30 cellular contexts compared by ENCODE assay signal in the genomic region with DNA sequence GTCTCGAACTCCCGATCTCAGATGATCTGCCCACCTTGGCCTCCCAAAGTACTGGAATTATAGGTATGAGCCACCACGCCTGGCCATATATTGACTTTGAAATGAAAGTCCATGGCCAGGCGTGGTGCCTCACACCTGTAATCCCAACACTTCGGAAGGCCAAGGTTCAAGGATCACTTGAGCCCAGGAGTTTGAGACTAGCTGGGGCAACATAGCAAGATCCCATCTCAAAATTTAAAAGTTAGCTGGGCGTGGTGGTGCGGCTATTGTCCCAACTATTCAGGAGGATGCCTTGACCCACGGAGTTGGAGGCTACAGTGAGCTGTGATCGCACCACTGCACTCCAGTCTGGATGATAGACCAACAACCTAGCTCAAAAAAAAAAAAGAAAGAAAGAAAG. TPM values are rescaled to one million over a fixed set of nuclear protein-coding genes. Genes with fewer than 3 reads are reported as not detected.
A peak's percentile ranks its signal among the peaks of the same experiment; 100 is the strongest.
DNase-seq lines count a peak whose midpoint lies in the region; ATAC-seq, FAIRE-seq and TF ChIP-seq lines count a peak whose summit lies in the region.
"Had no signal": no experiment of that assay in that cellular context is flagged by ENCODE, and none has a peak within 500 bp of the region (broad histone marks: within the 10 kb centered on the region; RNA-seq: fewer than 3 reads in every experiment).

No MANE protein-coding gene starts in this region.

- H3K9ac ChIP-seq in HepG2 (ENCODE audit: insufficient read depth, low read depth, low read length) (no peak overlapping the region), K562 (ENCODE audit: insufficient read depth in 1 of 2, low read depth in 2 of 2, low read length in 2 of 2) (no peak overlapping the region)
- H3K9ac ChIP-seq: BLaER1 treated with 17β-estradiol and CSF1 and Interleukin-3, amounts not matched to agents 10 nM and 100 nM had no signal

- H3K4me3 ChIP-seq in HepG2 (replicated peaks in 1 of 3; ENCODE audit: insufficient read depth in 1 of 3, low read depth in 2 of 3, low read length in 3 of 3) (no peak overlapping the region), right lobe of liver (no peak overlapping the region), K562 (no peak overlapping the region), thoracic aorta (no peak overlapping the region)
- H3K4me3 ChIP-seq: BLaER1 treated with 17β-estradiol and CSF1 and Interleukin-3, amounts not matched to agents 10 nM and 100 nM; GM12878 had no signal

- POLR2A ChIA-PET in HepG2 (lab: Yijun Ruan, JAX), result no interaction called here
- POLR2A ChIA-PET in K562 (lab: Yijun Ruan, JAX), result no interaction called here

- FAIRE-seq in HepG2 (lab: Jason Lieb, UNC) (no peak), K562 (lab: Jason Lieb, UNC) (peak; percentile 6)
- FAIRE-seq: A204.1, D721Med, GM12878, GM12892, GM18507, GM19239 had no signal

- TF ChIP-seq EP300 in HepG2 (IDR thresholded peaks at IDR 0.05; ENCODE audit: low read depth in 2 of 2, low read length in 2 of 2) (no peak), HepG2 (CRISPR knock-in tag; IDR thresholded peaks at IDR 0.05; ENCODE audit: borderline replicate concordance) (no peak), K562 (IDR thresholded peaks at IDR 0.05; ENCODE audit: low read length) (no peak)

- in situ Hi-C loops in HepG2 (cut with HindIII; ENCODE audit: extremely low pct_ligation_motif_present, low pct_unique_long_range_greater_than_20kb) (no loop called here), K562 (cut with MboI) (no loop called here)

- BruUV-seq in HepG2 (replicated peaks; lab: Mats Ljungman, UMichigan), result no TSS peak
- BruUV-seq in K562 (replicated peaks; lab: Mats Ljungman, UMichigan), result no TSS peak

- DNase-seq in HepG2 (ENCODE audit: low spot score) (no peak), right lobe of liver (no peak), K562 (ENCODE audit: extremely low read depth in 1 of 4, low spot score in 3 of 4) (no peak), thoracic aorta (ENCODE audit: low spot score) (no peak), 8988T (no peak), AG08396 (ENCODE audit: low spot score) (no peak), GM19238 (ENCODE audit: insufficient read length, low spot score) (no peak)
- DNase-seq: ACHN; AML-193; Caco-2; Calu3; CD4-positive, alpha-beta T cell; CD8-positive, alpha-beta T cell; DMS79; DND-41; GDM1 had no signal

- 56% methylated on average over 9 of the region's 9 CpGs for WGBS in HepG2 (ENCODE audit: low lambda C conversion rate)
- WGBS in right lobe of liver (ENCODE audit: insufficient coverage, low coverage, low lambda C conversion rate, missing lambda C conversion rate), result 89% methylated on average over 7 of the region's 9 CpGs
- WGBS in K562 (ENCODE audit: insufficient coverage, low coverage, missing lambda C conversion rate), result 38% methylated on average over 9 of the region's 9 CpGs

- CTCF ChIA-PET in HepG2 (lab: Yijun Ruan, JAX; ENCODE audit: low intra/inter-chr PET ratio, low total read pairs), result no interaction called here
- CTCF ChIA-PET in K562 (lab: Yijun Ruan, JAX; ENCODE audit: low intra/inter-chr PET ratio), result no interaction called here

- no peak overlapping the region for H3K4me2 ChIP-seq in HepG2 (ENCODE audit: low read depth, low read length)
- no peak overlapping the region for H3K4me2 ChIP-seq in K562 (ENCODE audit: insufficient read depth, low read length)
- H3K4me2 ChIP-seq: BLaER1 treated with 17β-estradiol and CSF1 and Interleukin-3, amounts not matched to agents 10 nM and 100 nM had no signal

- H4K20me1 ChIP-seq in HepG2 (ENCODE audit: insufficient read depth, low read length), result no peaks in the 10 kb centered on the region
- no peaks in the 10 kb centered on the region for H4K20me1 ChIP-seq in K562 (replicated peaks; ENCODE audit: control insufficient read depth, insufficient read depth, low read length)
- H4K20me1 ChIP-seq: BLaER1 treated with 17β-estradiol and CSF1 and Interleukin-3, amounts not matched to agents 10 nM and 100 nM had no signal

- no peaks in the 10 kb centered on the region for H3K9me3 ChIP-seq in HepG2 (ENCODE audit: low read length)
- H3K9me3 ChIP-seq in right lobe of liver, result no peaks in the 10 kb centered on the region
- no peaks in the 10 kb centered on the region for H3K9me3 ChIP-seq in K562 (replicated peaks; ENCODE audit: control insufficient read depth, insufficient read depth, low read depth, low read length)
- no peaks in the 10 kb centered on the region for H3K9me3 ChIP-seq in thoracic aorta
- H3K9me3 ChIP-seq: BLaER1 treated with 17β-estradiol and CSF1 and Interleukin-3, amounts not matched to agents 10 nM and 100 nM; Caco-2 had no signal

- H3K36me3 ChIP-seq in HepG2 (replicated peaks in 1 of 2; ENCODE audit: control insufficient read depth in 1 of 2, insufficient read depth in 2 of 2, low read length in 2 of 2) (no peaks in the 10 kb centered on the region), right lobe of liver (no peaks in the 10 kb centered on the region), K562 (ENCODE audit: control insufficient read depth, insufficient read depth, low read length) (no peaks in the 10 kb centered on the region), thoracic aorta (no peaks in the 10 kb centered on the region)
- H3K36me3 ChIP-seq: BLaER1 treated with 17β-estradiol and CSF1 and Interleukin-3, amounts not matched to agents 10 nM and 100 nM had no signal

- H3K9me1 ChIP-seq in K562 (ENCODE audit: control insufficient read depth, insufficient read depth, low read length), result no peaks in the 10 kb centered on the region

- ATAC-seq in HepG2 (no peak), right lobe of liver (no peak), K562 (no peak), thoracic aorta (ENCODE audit: insufficient number of reproducible peaks, low FRiP score, low read depth) (no peak)
- ATAC-seq: CD8-positive, alpha-beta T cell; GM12878 had no signal

- H2AFZ ChIP-seq in HepG2 (ENCODE audit: low read length), result no peak overlapping the region
- no peak overlapping the region for H2AFZ ChIP-seq in K562 (ENCODE audit: low read depth, low read length)

- no peaks in the 10 kb centered on the region for H3K4me1 ChIP-seq in HepG2 (ENCODE audit: insufficient read depth, low read length)
- no peaks in the 10 kb centered on the region for H3K4me1 ChIP-seq in right lobe of liver
- H3K4me1 ChIP-seq in K562 (replicated peaks in 1 of 2; ENCODE audit: control insufficient read depth in 2 of 2, insufficient read depth in 2 of 2, low read length in 2 of 2), result no peaks in the 10 kb centered on the region; a peak in 1 of 5 replicates
- H3K4me1 ChIP-seq in thoracic aorta (ENCODE audit: control insufficient read depth in 1 of 2, low read depth in 2 of 2), result peaks cover 3 to 18% of the 10 kb centered on the region in 2 donors
- H3K4me1 ChIP-seq: Caco-2 had no signal

- TF ChIP-seq RAD21 in HepG2 (CRISPR knock-in tag; IDR thresholded peaks at IDR 0.05), result no peak
- no peak for TF ChIP-seq RAD21 in K562 (CRISPR knock-in tag; conservative IDR thresholded peaks at IDR 0.05 in 1 of 2, IDR thresholded peaks at IDR 0.05 in 1 of 2)

- TF ChIP-seq CTCF in HepG2 (CRISPR knock-in tag; IDR thresholded peaks at IDR 0.05) (no peak), right lobe of liver (IDR thresholded peaks at IDR 0.05) (no peak), K562 (IDR thresholded peaks at IDR 0.05 in 2 of 3, conservative IDR thresholded peaks at IDR 0.05 in 1 of 3; ENCODE audit: insufficient read depth in 2 of 3, low read depth in 1 of 3, low read length in 3 of 3) (no peak), thoracic aorta (IDR thresholded peaks at IDR 0.05) (no peak)

- H3K79me2 ChIP-seq in HepG2 (ENCODE audit: insufficient read depth, low read length), result no peaks in the 10 kb centered on the region
- H3K79me2 ChIP-seq in K562 (ENCODE audit: control insufficient read depth, insufficient read depth, low read length), result no peaks in the 10 kb centered on the region

- intact Hi-C loops in HepG2 (cut with micrococcal nuclease; ENCODE audit: unreplicated experiment), result no loop called here
- intact Hi-C loops in right lobe of liver (cut with DNase I), result no loop called here
- intact Hi-C loops in K562 (cut with micrococcal nuclease), result no loop called here

- H3K27ac ChIP-seq in HepG2 (ENCODE audit: extremely low read length, insufficient read depth, low read length) (no peak overlapping the region), right lobe of liver (no peak overlapping the region), K562 (ENCODE audit: extremely low read depth, low read depth, low read length) (no peak overlapping the region), thoracic aorta (peak overlapping the region; percentile 41 to 82)
- H3K27ac ChIP-seq: 22Rv1; BLaER1 treated with 17β-estradiol and CSF1 and Interleukin-3, amounts not matched to agents 10 nM and 100 nM; C4-2B had no signal

- TF ChIP-seq POLR2A in HepG2 (IDR thresholded peaks at IDR 0.05; ENCODE audit: insufficient read depth in 1 of 2, low read depth in 2 of 2, low read length in 2 of 2), result no peak
- no peak for TF ChIP-seq POLR2A in right lobe of liver (IDR thresholded peaks at IDR 0.05)
- TF ChIP-seq POLR2A in K562 (conservative IDR thresholded peaks at IDR 0.05), result no peak

- H3K27me3 ChIP-seq in HepG2 (ENCODE audit: control insufficient read depth in 1 of 2, insufficient read depth in 2 of 2, low read length in 2 of 2) (no peaks in the 10 kb centered on the region), right lobe of liver (no peaks in the 10 kb centered on the region), K562 (ENCODE audit: control insufficient read depth in 2 of 2, insufficient read depth in 2 of 2, low read length in 2 of 2) (no peaks in the 10 kb centered on the region; a peak in 1 of 5 replicates), thoracic aorta (replicated peaks; ENCODE audit: insufficient read depth) (no peaks in the 10 kb centered on the region)
- H3K27me3 ChIP-seq: BLaER1 treated with 17β-estradiol and CSF1 and Interleukin-3, amounts not matched to agents 10 nM and 100 nM had no signal

RNA-seq across cellular contexts. Expression of a gene that starts 6.0 kb away (rescaled TPM):
- total RNA-seq in HepG2 (2016; rRNA removed; fragmentation: Illumina TruSeq; extraction: Trizol), result 66.7 and 74.3 TPM in 2 replicates
- total RNA-seq in HepG2 (2016; cell fraction: cytosol; rRNA removed; fragmentation: Illumina TruSeq; extraction: Trizol; ENCODE audit: low read depth), result 42.1 and 45.3 TPM in 2 replicates
- 64.1 and 73.6 TPM in 2 replicates for total RNA-seq in HepG2 (2016; cell fraction: insoluble cytoplasmic fraction; rRNA removed; fragmentation: Illumina TruSeq; extraction: Trizol)
- total RNA-seq in HepG2 (2016; cell fraction: membrane; rRNA removed; fragmentation: Illumina TruSeq; extraction: Trizol), result 56.0 and 59.1 TPM in 2 replicates
- 31.5 and 34.1 TPM in 2 replicates for total RNA-seq in HepG2 (2016; cell fraction: nucleus; rRNA removed; fragmentation: Illumina TruSeq; extraction: Trizol)
- 17.4 and 19.1 TPM in 2 replicates for polyA plus RNA-seq in HepG2 (2011; rRNA removed)
- 9.8 and 15.1 TPM in 2 replicates for polyA plus RNA-seq in HepG2 (2011; cell fraction: cytosol; rRNA removed)
- 8.6 and 10.9 TPM in 2 replicates for polyA plus RNA-seq in HepG2 (2011; cell fraction: nucleus; rRNA removed)
- polyA plus RNA-seq in HepG2 (2012), result 25.2 and 26.6 TPM in 2 replicates
- polyA plus RNA-seq in HepG2 (2016; cell fraction: cytosol; fragmentation: Illumina TruSeq; extraction: Trizol; ENCODE audit: low read depth), result 25.2 and 27.9 TPM in 2 replicates
- 74.2 and 75.3 TPM in 2 replicates for polyA plus RNA-seq in HepG2 (2016; cell fraction: insoluble cytoplasmic fraction; fragmentation: Illumina TruSeq; extraction: Trizol; ENCODE audit: low read depth)
- 35.9 and 47.0 TPM in 2 replicates for polyA plus RNA-seq in HepG2 (2016; cell fraction: membrane; fragmentation: Illumina TruSeq; extraction: Trizol; ENCODE audit: low read depth)
- 49.0 and 53.4 TPM in 2 replicates for polyA plus RNA-seq in HepG2 (2016; cell fraction: nucleus; fragmentation: Illumina TruSeq; extraction: Trizol; ENCODE audit: insufficient read depth, low read depth)
- polyA minus RNA-seq in HepG2 (2011; rRNA and poly(A)+ RNA removed; ENCODE audit: low replicate concordance), result 7.3 and 29.4 TPM in 2 replicates
- 10.6 and 13.7 TPM in 2 replicates for polyA minus RNA-seq in HepG2 (2011; cell fraction: cytosol; rRNA and poly(A)+ RNA removed)
- polyA minus RNA-seq in HepG2 (2011; cell fraction: nucleus; rRNA and poly(A)+ RNA removed), result 22.0 and 28.0 TPM in 2 replicates
- 10 to 100 TPM; 18.8 to 35.5 (median 26.6) TPM for total RNA-seq in right lobe of liver
- total RNA-seq in K562 (2011; cell fraction: chromatin; rRNA removed; ENCODE audit: low replicate concordance), result 50.4 and 74.2 TPM in 2 replicates
- 23.8 and 24.7 TPM in 2 replicates for total RNA-seq in K562 (2011; cell fraction: nucleolus; rRNA removed)
- total RNA-seq in K562 (2011; cell fraction: nucleoplasm; rRNA removed), result 44.1 and 62.4 TPM in 2 replicates
- 48.7 and 55.6 TPM in 2 replicates for total RNA-seq in K562 (2014; rRNA removed)
- 86.0 and 99.2 TPM in 2 replicates for total RNA-seq in K562 (2014; rRNA removed; fragmentation: Illumina TruSeq; extraction: Trizol)
- 59.1 and 64.1 TPM in 2 replicates for total RNA-seq in K562 (2015; rRNA removed; fragmentation: Illumina TruSeq; extraction: Trizol)
- 74.5 and 80.7 TPM in 2 replicates for total RNA-seq in K562 (2021)
- polyA plus RNA-seq in K562 (2011; rRNA removed), result 80.3 and 94.6 TPM in 2 replicates
- polyA plus RNA-seq in K562 (2011; cell fraction: cytosol; rRNA removed), result 19.3 and 32.9 TPM in 2 replicates
- polyA plus RNA-seq in K562 (2011; cell fraction: nucleus; rRNA removed), result 19.3 and 30.0 TPM in 2 replicates
- polyA plus RNA-seq in K562 (2012), result 69.7 and 86.3 TPM in 2 replicates
- 59.1 and 78.1 TPM in 2 replicates for polyA plus RNA-seq in K562 (2014; fragmentation: Illumina TruSeq; extraction: Trizol)
- 10 to 100 TPM; 34.5 to 37.6 TPM for polyA plus RNA-seq in K562 (2014; fragmentation: Nextera tagmentation; extraction: Ambion mirVana)
- 79.8 and 84.3 TPM in 2 replicates for polyA plus RNA-seq in K562 (2014; rRNA removed)
- 44.3 and 48.9 TPM in 2 replicates for polyA minus RNA-seq in K562 (2011; rRNA and poly(A)+ RNA removed)
- polyA minus RNA-seq in K562 (2011; cell fraction: cytosol; rRNA and poly(A)+ RNA removed), result 15.7 and 20.0 TPM in 2 replicates
- polyA minus RNA-seq in K562 (2011; cell fraction: nucleus; rRNA and poly(A)+ RNA removed), result 8.9 and 15.4 TPM in 2 replicates
- total RNA-seq in thoracic aorta, result 10 to 100 TPM; 44.7 to 57.6 TPM

RNA-seq across cellular contexts. Expression of a gene that starts 11.9 kb away (rescaled TPM):
- total RNA-seq in HepG2 (2016; rRNA removed; fragmentation: Illumina TruSeq; extraction: Trizol), result not detected in 2 replicates
- total RNA-seq in HepG2 (2016; cell fraction: cytosol; rRNA removed; fragmentation: Illumina TruSeq; extraction: Trizol; ENCODE audit: low read depth), result not detected in 2 replicates
- not detected in 2 replicates for total RNA-seq in HepG2 (2016; cell fraction: insoluble cytoplasmic fraction; rRNA removed; fragmentation: Illumina TruSeq; extraction: Trizol)
- total RNA-seq in HepG2 (2016; cell fraction: membrane; rRNA removed; fragmentation: Illumina TruSeq; extraction: Trizol), result not detected in 2 replicates
- total RNA-seq in HepG2 (2016; cell fraction: nucleus; rRNA removed; fragmentation: Illumina TruSeq; extraction: Trizol), result not detected in 2 replicates
- polyA plus RNA-seq in HepG2 (2011; rRNA removed), result not detected in 2 replicates
- polyA plus RNA-seq in HepG2 (2011; cell fraction: cytosol; rRNA removed), result not detected in 2 replicates
- not detected in 2 replicates for polyA plus RNA-seq in HepG2 (2011; cell fraction: nucleus; rRNA removed)
- polyA plus RNA-seq in HepG2 (2012), result not detected in 2 replicates
- not detected in 2 replicates for polyA plus RNA-seq in HepG2 (2016; cell fraction: cytosol; fragmentation: Illumina TruSeq; extraction: Trizol; ENCODE audit: low read depth)
- not detected in 2 replicates for polyA plus RNA-seq in HepG2 (2016; cell fraction: insoluble cytoplasmic fraction; fragmentation: Illumina TruSeq; extraction: Trizol; ENCODE audit: low read depth)
- not detected in 2 replicates for polyA plus RNA-seq in HepG2 (2016; cell fraction: membrane; fragmentation: Illumina TruSeq; extraction: Trizol; ENCODE audit: low read depth)
- not detected in 2 replicates for polyA plus RNA-seq in HepG2 (2016; cell fraction: nucleus; fragmentation: Illumina TruSeq; extraction: Trizol; ENCODE audit: insufficient read depth, low read depth)
- polyA minus RNA-seq in HepG2 (2011; rRNA and poly(A)+ RNA removed; ENCODE audit: low replicate concordance), result not detected in 2 replicates
- polyA minus RNA-seq in HepG2 (2011; cell fraction: cytosol; rRNA and poly(A)+ RNA removed), result not detected in 2 replicates
- not detected in 2 replicates for polyA minus RNA-seq in HepG2 (2011; cell fraction: nucleus; rRNA and poly(A)+ RNA removed)
- total RNA-seq in right lobe of liver, result not detected
- total RNA-seq in K562 (2011; cell fraction: chromatin; rRNA removed; ENCODE audit: low replicate concordance), result not detected in 2 replicates
- not detected in 2 replicates for total RNA-seq in K562 (2011; cell fraction: nucleolus; rRNA removed)
- total RNA-seq in K562 (2011; cell fraction: nucleoplasm; rRNA removed), result not detected in 2 replicates
- total RNA-seq in K562 (2014; rRNA removed), result not detected in 2 replicates
- not detected in 2 replicates for total RNA-seq in K562 (2014; rRNA removed; fragmentation: Illumina TruSeq; extraction: Trizol)
- total RNA-seq in K562 (2015; rRNA removed; fragmentation: Illumina TruSeq; extraction: Trizol), result not detected in 2 replicates
- total RNA-seq in K562 (2021), result not detected in 2 replicates
- polyA plus RNA-seq in K562 (2011; rRNA removed), result not detected in 2 replicates
- not detected in 2 replicates for polyA plus RNA-seq in K562 (2011; cell fraction: cytosol; rRNA removed)
- not detected in 2 replicates for polyA plus RNA-seq in K562 (2011; cell fraction: nucleus; rRNA removed)
- not detected in 2 replicates for polyA plus RNA-seq in K562 (2012)
- polyA plus RNA-seq in K562 (2014; fragmentation: Illumina TruSeq; extraction: Trizol), result not detected in 2 replicates
- polyA plus RNA-seq in K562 (2014; fragmentation: Nextera tagmentation; extraction: Ambion mirVana), result not detected
- polyA plus RNA-seq in K562 (2014; rRNA removed), result not detected in 2 replicates
- not detected in 2 replicates for polyA minus RNA-seq in K562 (2011; rRNA and poly(A)+ RNA removed)
- polyA minus RNA-seq in K562 (2011; cell fraction: cytosol; rRNA and poly(A)+ RNA removed), result not detected in 2 replicates
- polyA minus RNA-seq in K562 (2011; cell fraction: nucleus; rRNA and poly(A)+ RNA removed), result not detected in 2 replicates
- not detected for total RNA-seq in thoracic aorta
- total RNA-seq: A673, Caco-2, Calu3, Daoy, G401, GM12878 had no signal
- polyA plus RNA-seq: AG04450, BJ, GM12878 had no signal

Comparison
In these comparisons a context has a peak if more than half of its experiments do, and no peak if none do; other contexts are left out.
1. H3K27ac ChIP-seq: peak in thoracic aorta (2 of 2); none in HepG2 (single experiment), right lobe of liver (0 of 3) and K562 (single experiment).